In genomic region chr16:54284319-54284930, GRCh38 we compare ENCODE assay signal across 10 cellular contexts. TPM values are rescaled to one million over a fixed set of nuclear protein-coding genes. Genes with fewer than 3 reads are reported as not detected.
DNase-seq lines count a peak whose midpoint lies in the region; ATAC-seq and TF ChIP-seq lines count a peak whose summit lies in the region.
"Had no signal": no experiment of that assay in that cellular context is flagged by ENCODE, and none has a peak within 500 bp of the region (broad histone marks: within the 10 kb centered on the region; RNA-seq: fewer than 3 reads in every experiment).

No MANE protein-coding gene starts in this region.

- intact Hi-C loops in activated CD4-positive, alpha-beta T cell treated with anti-CD3 and anti-CD28 coated beads, Interleukin-2, amount 10 ng/mL, durations not matched to agents 24 days and 14 days (cut with micrococcal nuclease) = loop anchor here (10.0 kb wide), 3 partner anchors 340 to 1230 kb away; partner anchors contain the start of gene IRX6
- intact Hi-C loops in tibial artery (cut with DNase I; ENCODE audit: low total_unique reads) = loop anchor here (10.0 kb wide), 2 partner anchors 90 to 350 kb away; no protein-coding TSS in a partner anchor

- H3K4me3 ChIP-seq in adipocyte (ENCODE audit: low read length) = peak overlapping the region; percentile 88
- H3K4me3 ChIP-seq in kidney epithelial cell (ENCODE audit: low read depth, low read length) = peak overlapping the region; percentile 74
- peak overlapping the region; percentile 66 to 91 for H3K4me3 ChIP-seq in tibial artery

- H3K4me3 Mint-ChIP-seq in activated CD4-positive, alpha-beta T cell treated with anti-CD3 and anti-CD28 coated beads, Interleukin-2, amount 10 ng/mL, durations not matched to agents 24 days and 14 days = peak overlapping the region; percentile 77

- H3K9ac ChIP-seq in adipocyte (ENCODE audit: low read length) = peak overlapping the region; percentile 87

- H3K9me3 ChIP-seq in adipocyte (ENCODE audit: control insufficient read depth, low read length) (no peaks in the 10 kb centered on the region), tibial artery (no peaks in the 10 kb centered on the region)

- peaks cover 22% of the 10 kb centered on the region for H3K4me1 Mint-ChIP-seq in activated CD4-positive, alpha-beta T cell treated with anti-CD3 and anti-CD28 coated beads, Interleukin-2, amount 10 ng/mL, durations not matched to agents 24 days and 14 days

- H3K27ac ChIP-seq in tibial artery = peak overlapping the region in 1 of 2 donors; percentile 91

- DNase-seq in activated CD4-positive, alpha-beta T cell treated with anti-CD3 and anti-CD28 coated beads, Interleukin-2, amount 10 ng/mL, durations not matched to agents 24 days and 14 days = peak; percentile 59
- no peak for DNase-seq in activated CD4-positive, alpha-beta T cell treated with anti-CD3 and anti-CD28 coated beads, Interleukin-2, amount 50 U/mL, for 1 hour
- DNase-seq in adipocyte (ENCODE audit: low read depth) (no peak), kidney epithelial cell (ENCODE audit: low read depth) (no peak), tibial artery (no peak), iPS-NIHi7 (ENCODE audit: extremely low spot score) (no peak)
- DNase-seq: stimulated activated CD4-positive, alpha-beta T cell treated with anti-CD3 and anti-CD28 coated beads, Interleukin-4, amount 100 ng/mL, for 24 hours had no signal

- ATAC-seq in GM18511 (IDR thresholded peaks at IDR 0.05; ENCODE audit: unreplicated experiment) = no peak
- no peak for ATAC-seq in HG02981 (IDR thresholded peaks at IDR 0.05; ENCODE audit: unreplicated experiment)

- no peaks in the 10 kb centered on the region for H3K4me1 ChIP-seq in adipocyte (ENCODE audit: control insufficient read depth, insufficient read depth, low read length)
- H3K4me1 ChIP-seq in tibial artery = peaks cover 0 to 40% (median 27%) of the 10 kb centered on the region in 4 donors

- H3K9me3 Mint-ChIP-seq in activated CD4-positive, alpha-beta T cell treated with anti-CD3 and anti-CD28 coated beads, Interleukin-2, amount 10 ng/mL, durations not matched to agents 24 days and 14 days = peaks cover 6% of the 10 kb centered on the region
- H3K9me3 Mint-ChIP-seq: dendritic cell treated with granulocyte-macrophage colony-stimulating factor and Interleukin-4, amounts not matched to agents 40 ng/mL and 50 ng/mL, for 4 days had no signal

- H3K27me3 Mint-ChIP-seq in activated CD4-positive, alpha-beta T cell treated with anti-CD3 and anti-CD28 coated beads, Interleukin-2, amount 10 ng/mL, durations not matched to agents 24 days and 14 days = peaks cover 77% of the 10 kb centered on the region

- peaks cover 11% of the 10 kb centered on the region for H3K36me3 Mint-ChIP-seq in activated CD4-positive, alpha-beta T cell treated with anti-CD3 and anti-CD28 coated beads, Interleukin-2, amount 10 ng/mL, durations not matched to agents 24 days and 14 days (ENCODE audit: low read depth)

- no peaks in the 10 kb centered on the region for H3K36me3 ChIP-seq in adipocyte (ENCODE audit: control insufficient read depth, insufficient read depth, low read length, severe bottlenecking)
- H3K36me3 ChIP-seq in kidney epithelial cell (ENCODE audit: control insufficient read depth, insufficient read depth, low read length) = no peaks in the 10 kb centered on the region
- peaks cover 0 to 14% (median 0%) of the 10 kb centered on the region in 3 donors for H3K36me3 ChIP-seq in tibial artery

- H3K27me3 ChIP-seq in adipocyte (replicated peaks; ENCODE audit: control insufficient read depth, insufficient read depth, low read length) = no peaks in the 10 kb centered on the region
- H3K27me3 ChIP-seq in kidney epithelial cell (ENCODE audit: control insufficient read depth, insufficient read depth, low read length) = peaks cover 63% of the 10 kb centered on the region
- peaks cover 0 to 15% of the 10 kb centered on the region in 2 donors for H3K27me3 ChIP-seq in tibial artery

- TF ChIP-seq CTCF in kidney epithelial cell (IDR thresholded peaks at IDR 0.05; ENCODE audit: insufficient read depth, low read length, poor library complexity, severe bottlenecking) (no peak), tibial artery (IDR thresholded peaks at IDR 0.05) (no peak)

- H3K27ac Mint-ChIP-seq in activated CD4-positive, alpha-beta T cell treated with anti-CD3 and anti-CD28 coated beads, Interleukin-2, amount 10 ng/mL, durations not matched to agents 24 days and 14 days = no peak overlapping the region
- H3K27ac Mint-ChIP-seq: dendritic cell treated with granulocyte-macrophage colony-stimulating factor and Interleukin-4, amounts not matched to agents 40 ng/mL and 50 ng/mL, for 4 days had no signal

RNA-seq across cellular contexts. Expression of gene IRX3, which starts 2.2 kb away (rescaled TPM):
- total RNA-seq in activated CD4-positive, alpha-beta T cell treated with anti-CD3 and anti-CD28 coated beads, Interleukin-2, amount 10 ng/mL, durations not matched to agents 24 days and 14 days = 0.43 and 1.4 TPM in 2 replicates
- total RNA-seq in kidney epithelial cell = 3.2 and 4.1 TPM in 2 replicates
